Comparison of ENCODE assay signal across 21 cellular contexts in genomic region chr18:56495884-56496283, GRCh38.
A peak's percentile ranks its signal among the peaks of the same experiment; 100 is the strongest.
DNase-seq lines count a peak whose midpoint lies in the region; ATAC-seq, FAIRE-seq and TF ChIP-seq lines count a peak whose summit lies in the region.
"Had no signal": no experiment of that assay in that cellular context is flagged by ENCODE, and none has a peak within 500 bp of the region (broad histone marks: within the 10 kb centered on the region; RNA-seq: fewer than 3 reads in every experiment).

No MANE protein-coding gene starts in this region.

- H2AFZ ChIP-seq in GM23338 (peak overlapping the region; percentile 19; the same call in 1 of the 2 replicates), H1 (ENCODE audit: low read length) (peak overlapping the region; percentile 90; the same call in 1 of the 2 replicates)

- H3K4me1 ChIP-seq in GM23338 (ENCODE audit: insufficient read depth) (no peaks in the 10 kb centered on the region), H1 (replicated peaks in 1 of 4; ENCODE audit: control insufficient read depth in 3 of 4, insufficient read depth in 4 of 4, low read length in 3 of 4) (no peaks in the 10 kb centered on the region), upper lobe of right lung (no peaks in the 10 kb centered on the region)
- H3K4me1 ChIP-seq: A549, Caco-2 had no signal

- H3K36me3 Mint-ChIP-seq in GM23338 (ENCODE audit: low read depth) (peaks cover 3% of the 10 kb centered on the region; the same call in 2 of the 3 replicates), MCF 10A (ENCODE audit: insufficient read depth, unreplicated experiment) (no peaks in the 10 kb centered on the region)
- H3K36me3 Mint-ChIP-seq: CD8-positive, alpha-beta T cell had no signal

- DNase-seq in GM23338 (ENCODE audit: low spot score) (no peak), SK-MEL-5 (ENCODE audit: low read depth, low spot score) (peak; percentile 26), H1 (ENCODE audit: low read depth in 1 of 2, low spot score in 2 of 2) (no peak), upper lobe of right lung (no peak), NCI-H2081 (lab: John Stamatoyannopoulos, UW) (no peak), MCF 10A (ENCODE audit: unreplicated experiment) (no peak)
- DNase-seq: AML-193; Caco-2; Calu3; CD4-positive, alpha-beta T cell; CD8-positive, alpha-beta T cell; DMS79 treated with DMSO at 0.1 percent for 48 hours; GF-D8 had no signal

- no peak overlapping the region for H3K23ac ChIP-seq in H1 (ENCODE audit: insufficient read length)

- H3K18ac ChIP-seq in H1 (ENCODE audit: extremely low read depth, low read length): no peak overlapping the region

- ATAC-seq in GM23338 (no peak), upper lobe of right lung (peak; percentile 31), HG03175 (IDR thresholded peaks at IDR 0.05; ENCODE audit: unreplicated experiment) (no peak)
- ATAC-seq: A549; CD8-positive, alpha-beta T cell had no signal

- TF ChIP-seq RAD21 in H1 (IDR thresholded peaks at IDR 0.05 in 1 of 2, conservative IDR thresholded peaks at IDR 0.05 in 1 of 2; ENCODE audit: low read depth in 2 of 2, low read length in 2 of 2): no peak

- no peaks in the 10 kb centered on the region for H3K23me2 ChIP-seq in H1 (ENCODE audit: low read depth, low read length)

- H4K8ac ChIP-seq in H1 (ENCODE audit: extremely low read depth, insufficient read depth, low read length): no peak overlapping the region

- no peak overlapping the region for H4K5ac ChIP-seq in H1 (ENCODE audit: insufficient read length, low read depth, low read length)

- no peak overlapping the region for H2AK5ac ChIP-seq in H1 (ENCODE audit: low read depth, low read length)

- in situ Hi-C loops in SK-MEL-5 (cut with HindIII; ENCODE audit: low pct_unique_long_range_greater_than_20kb, low sequenced_read_pairs): no loop called here

- no peak overlapping the region for H3K4me3 Mint-ChIP-seq in GM23338
- H3K4me3 Mint-ChIP-seq in MCF 10A (ENCODE audit: unreplicated experiment): no peak overlapping the region
- H3K4me3 Mint-ChIP-seq: B cell; CD4-positive, alpha-beta T cell; CD8-positive, alpha-beta T cell had no signal

- H3K27ac ChIP-seq in GM23338 (ENCODE audit: low read depth): no peak overlapping the region
- no peak overlapping the region for H3K27ac ChIP-seq in H1 (ENCODE audit: low read depth, low read length)
- no peak overlapping the region for H3K27ac ChIP-seq in upper lobe of right lung
- H3K27ac ChIP-seq: 22Rv1; A549; BLaER1 treated with 17β-estradiol and CSF1 and Interleukin-3, amounts not matched to agents 10 nM and 100 nM; C4-2B had no signal

- no peak overlapping the region for H2BK5ac ChIP-seq in H1 (ENCODE audit: low read depth, low read length)

- H3K79me2 ChIP-seq in GM23338 (replicated peaks; ENCODE audit: insufficient read depth) (no peaks in the 10 kb centered on the region), H1 (ENCODE audit: control insufficient read depth in 1 of 2, insufficient read depth in 2 of 2, low read length in 2 of 2) (no peaks in the 10 kb centered on the region)

- no peaks in the 10 kb centered on the region for H3K27me3 ChIP-seq in GM23338 (ENCODE audit: insufficient read depth)
- no peaks in the 10 kb centered on the region for H3K27me3 ChIP-seq in H1 (replicated peaks in 1 of 4; ENCODE audit: control insufficient read depth in 3 of 4, extremely low read depth in 1 of 4, insufficient read depth in 3 of 4, low read length in 3 of 4)
- H3K27me3 ChIP-seq in upper lobe of right lung: no peaks in the 10 kb centered on the region
- H3K27me3 ChIP-seq: BLaER1 treated with 17β-estradiol and CSF1 and Interleukin-3, amounts not matched to agents 10 nM and 100 nM had no signal

- TF ChIP-seq CTCF in GM23338 (conservative IDR thresholded peaks at IDR 0.05; ENCODE audit: low read depth in 2 of 2) (no peak), H1 (IDR thresholded peaks at IDR 0.05; ENCODE audit: control extremely low read depth in 1 of 3, insufficient read depth in 1 of 3, low read depth in 1 of 3, low read length in 3 of 3) (no peak), upper lobe of right lung (IDR thresholded peaks at IDR 0.05) (no peak), MCF 10A (IDR thresholded peaks at IDR 0.05; ENCODE audit: unreplicated experiment) (no peak)

- TF ChIP-seq POLR2A in H1 (IDR thresholded peaks at IDR 0.05; ENCODE audit: control extremely low read depth in 1 of 2, low read depth in 2 of 2, low read length in 2 of 2): no peak

- H3K9me3 Mint-ChIP-seq in GM23338 (peaks cover 11% of the 10 kb centered on the region; the same call in 2 of the 3 replicates), MCF 10A (ENCODE audit: unreplicated experiment) (no peaks in the 10 kb centered on the region)
- H3K9me3 Mint-ChIP-seq: CD4-positive, alpha-beta T cell; CD8-positive, alpha-beta T cell had no signal

- CTCF ChIA-PET in H1 (lab: Charles Lee; ENCODE audit: partially characterized antibody) (interaction anchor here (0.6 to 0.7 kb wide), 2 partner anchors 659 to 1221 kb away, joined by 3 read pairs; no protein-coding TSS in a partner anchor), MCF 10A (lab: Yijun Ruan, JAX) (interaction anchor here (0.6 kb wide), 2 partner anchors 121 to 1592 kb away, joined by 3 to 4 read pairs; no protein-coding TSS in a partner anchor)

- no peak for FAIRE-seq in H1 (lab: Jason Lieb, UNC)
- FAIRE-seq: A549, G401.6, GM12891 had no signal

- H3K4me2 ChIP-seq in GM23338 (no peak overlapping the region), H1 (ENCODE audit: insufficient read depth in 1 of 2, low read depth in 2 of 2, low read length in 2 of 2) (no peak overlapping the region)
- H3K4me2 ChIP-seq: A549; BLaER1 treated with 17β-estradiol and CSF1 and Interleukin-3, amounts not matched to agents 10 nM and 100 nM had no signal

- POLR2A ChIA-PET in H1 (lab: Charles Lee; ENCODE audit: partially characterized antibody): no interaction called here
- POLR2A ChIA-PET in MCF 10A (lab: Yijun Ruan, JAX): no interaction called here

- H4K20me1 ChIP-seq in GM23338 (replicated peaks; ENCODE audit: insufficient read depth) (no peaks in the 10 kb centered on the region), H1 (replicated peaks in 1 of 2; ENCODE audit: control insufficient read depth in 1 of 2, insufficient read depth in 2 of 2, low read length in 2 of 2) (no peaks in the 10 kb centered on the region)
- H4K20me1 ChIP-seq: BLaER1 treated with 17β-estradiol and CSF1 and Interleukin-3, amounts not matched to agents 10 nM and 100 nM had no signal

- H3K9me2 ChIP-seq in GM23338 (ENCODE audit: insufficient read depth): peaks cover 8% of the 10 kb centered on the region

- intact Hi-C loops in upper lobe of right lung (cut with DNase I): no loop called here
- intact Hi-C loops in MCF 10A (cut with micrococcal nuclease): no loop called here

- H3K27ac Mint-ChIP-seq in GM23338: no peak overlapping the region
- H3K27ac Mint-ChIP-seq in MCF 10A (ENCODE audit: low read depth, unreplicated experiment): no peak overlapping the region
- H3K27ac Mint-ChIP-seq: B cell; CD4-positive, alpha-beta T cell; CD8-positive, alpha-beta T cell had no signal

- H3K36me3 ChIP-seq in GM23338 (ENCODE audit: insufficient read depth): no peaks in the 10 kb centered on the region; the same call in 1 of the 2 replicates
- H3K36me3 ChIP-seq in H1 (ENCODE audit: control insufficient read depth in 2 of 4, insufficient read depth in 4 of 4, low read length in 3 of 4): no peaks in the 10 kb centered on the region
- no peaks in the 10 kb centered on the region for H3K36me3 ChIP-seq in upper lobe of right lung
- H3K36me3 ChIP-seq: BLaER1 treated with 17β-estradiol and CSF1 and Interleukin-3, amounts not matched to agents 10 nM and 100 nM had no signal

- H3K27me3 Mint-ChIP-seq in GM23338 (ENCODE audit: insufficient read depth, low read depth, poor library complexity): peaks cover 3% of the 10 kb centered on the region
- peaks cover 12% of the 10 kb centered on the region for H3K27me3 Mint-ChIP-seq in MCF 10A (ENCODE audit: insufficient read depth, unreplicated experiment)

- no peaks in the 10 kb centered on the region for H3F3A ChIP-seq in GM23338 (replicated peaks; ENCODE audit: low read depth)

- H2BK15ac ChIP-seq in H1 (ENCODE audit: low read length): no peak overlapping the region

- H2BK120ac ChIP-seq in H1 (replicated peaks; ENCODE audit: low read depth, low read length): no peak overlapping the region

- TF ChIP-seq EP300 in H1 (IDR thresholded peaks at IDR 0.05; ENCODE audit: borderline replicate concordance in 1 of 2, low read depth in 2 of 2, low read length in 2 of 2): no peak

- H3K14ac ChIP-seq in H1 (ENCODE audit: insufficient read length): no peak overlapping the region

- no peak overlapping the region for H3K56ac ChIP-seq in H1 (replicated peaks; ENCODE audit: insufficient read length, low read depth, low read length)

- H2BK20ac ChIP-seq in H1 (ENCODE audit: low read length): no peak overlapping the region

- H3K4me3 ChIP-seq in GM23338 (no peak overlapping the region), H1 (ENCODE audit: extremely low read depth in 1 of 4, insufficient read depth in 2 of 4, low read depth in 3 of 4, low read length in 4 of 4) (no peak overlapping the region), upper lobe of right lung (no peak overlapping the region)
- H3K4me3 ChIP-seq: A549; BLaER1 treated with 17β-estradiol and CSF1 and Interleukin-3, amounts not matched to agents 10 nM and 100 nM had no signal

- no peaks in the 10 kb centered on the region for H3K79me1 ChIP-seq in H1 (ENCODE audit: low read depth, low read length)

- BruUV-seq in MCF 10A (replicated peaks; lab: Mats Ljungman, UMichigan): no TSS peak

- WGBS in H1 (ENCODE audit: extremely low coverage in 1 of 2, insufficient coverage in 1 of 2, insufficient read length in 1 of 2, insufficient replicate concordance in 2 of 2, low coverage in 1 of 2, low lambda C conversion rate in 2 of 2, missing lambda C conversion rate in 1 of 2), 2 experiments: 63% methylated on average over 3 of the region's 3 CpGs; no CpG with 5 or more reads in 1 of the 2 experiments

- no peak overlapping the region; a peak in 1 of 7 replicates for H3K9ac ChIP-seq in H1 (replicated peaks in 1 of 4; ENCODE audit: extremely low read depth in 1 of 4, low read depth in 3 of 4, low read length in 3 of 4)
- H3K9ac ChIP-seq: BLaER1 treated with 17β-estradiol and CSF1 and Interleukin-3, amounts not matched to agents 10 nM and 100 nM had no signal

- 0 out of 3 replicates have a peak, but pooled peaks cover 2% of the 10 kb centered on the region for H3K4me1 Mint-ChIP-seq in GM23338
- H3K4me1 Mint-ChIP-seq in MCF 10A (ENCODE audit: insufficient read depth, unreplicated experiment): no peaks in the 10 kb centered on the region
- H3K4me1 Mint-ChIP-seq: B cell had no signal

- no peak overlapping the region for H3K4ac ChIP-seq in H1 (replicated peaks; ENCODE audit: insufficient read length, low read depth, low read length)

- no peak overlapping the region for H4K91ac ChIP-seq in H1 (replicated peaks; ENCODE audit: insufficient read length, low read length)

- H3K9me3 ChIP-seq in H1 (ENCODE audit: insufficient read depth in 2 of 2, low read depth in 1 of 2, low read length in 1 of 2) (peaks cover 0 to 4% of the 10 kb centered on the region in 2 experiments; a peak in 1 of 4 replicates), upper lobe of right lung (no peaks in the 10 kb centered on the region)
- H3K9me3 ChIP-seq: A549, Caco-2 had no signal

- H2BK12ac ChIP-seq in H1 (ENCODE audit: low read depth, low read length): peak overlapping the region; percentile 41; the same call in 1 of the 2 replicates

TF ChIP-seq in H1, 55 proteins besides CTCF, POLR2A, EP300 and RAD21 (continues in another document):
- TF ChIP-seq CTBP2 (IDR thresholded peaks at IDR 0.05; ENCODE audit: borderline replicate concordance, insufficient read depth, insufficient read length, low read length): no peak
